ENCODE assay signal across 8 cellular contexts in genomic region chr7:31192996-31193395, GRCh38.
DNase-seq lines count a peak whose midpoint lies in the region; ATAC-seq and TF ChIP-seq lines count a peak whose summit lies in the region.

No MANE protein-coding gene starts in this region.

- H3K4me3 ChIP-seq in DOHH2 (ENCODE audit: low read length) = no peak overlapping the region

- H3K27ac Mint-ChIP-seq in nephron = no peak overlapping the region

- no peaks in the 10 kb centered on the region for H4K20me1 ChIP-seq in DOHH2 (ENCODE audit: control insufficient read depth, insufficient read depth, low read depth, low read length)

- DNase-seq in HuH-7.5 (ENCODE audit: low spot score) (peak; percentile 52), RPMI8226 (peak; percentile 52), activated gamma-delta T cell treated with Interleukin-2 at 50 U/mL for 16 hours (no peak)

- H3K9me2 ChIP-seq in DOHH2 (replicated peaks; ENCODE audit: control insufficient read depth, low read length) = no peaks in the 10 kb centered on the region

- no peaks in the 10 kb centered on the region for H3K4me1 ChIP-seq in DOHH2 (ENCODE audit: control insufficient read depth, low read length)

- no peak overlapping the region for H3K27ac ChIP-seq in DOHH2 (ENCODE audit: low read depth, low read length)

- no peaks in the 10 kb centered on the region for H3K36me3 Mint-ChIP-seq in nephron (ENCODE audit: low read depth)

- TF ChIP-seq CTCF in DOHH2 (IDR thresholded peaks at IDR 0.05; ENCODE audit: low read depth, low read length, poor library complexity, severe bottlenecking) = peak; percentile 63
- peak; percentile 81 to 90 (median 84) for TF ChIP-seq CTCF in nephron (IDR thresholded peaks at IDR 0.05; ENCODE audit: unreplicated experiment in 3 of 3)

- H3K27me3 ChIP-seq in DOHH2 (ENCODE audit: control insufficient read depth, low read length) = no peaks in the 10 kb centered on the region

- H3K27me3 Mint-ChIP-seq in nephron (ENCODE audit: low read depth) = peaks cover 10% of the 10 kb centered on the region

- peaks cover 2% of the 10 kb centered on the region; the same call in 1 of the 2 replicates for H3K9me3 ChIP-seq in DOHH2 (ENCODE audit: control insufficient read depth, insufficient read depth, low read length)

- H3K9me3 Mint-ChIP-seq in nephron = peaks cover 8% of the 10 kb centered on the region

- no peaks in the 10 kb centered on the region for H3K36me3 ChIP-seq in DOHH2 (ENCODE audit: control insufficient read depth, low read length)

- peak; percentile 52 for ATAC-seq in esophagus mucosa
- no peak for ATAC-seq in HG03175 (IDR thresholded peaks at IDR 0.05; ENCODE audit: unreplicated experiment)
- ATAC-seq in HG03469 (IDR thresholded peaks at IDR 0.05; ENCODE audit: unreplicated experiment) = no peak

- no peaks in the 10 kb centered on the region for H3F3A ChIP-seq in DOHH2 (ENCODE audit: control insufficient read depth, insufficient read depth)

- H3K79me2 ChIP-seq in DOHH2 (ENCODE audit: control insufficient read depth, low read length) = no peaks in the 10 kb centered on the region

- H3K4me3 Mint-ChIP-seq in nephron = peak overlapping the region in 1 of 3 experiments; percentile 26

- no peak overlapping the region for H3K4me2 ChIP-seq in DOHH2 (ENCODE audit: low read length)

- peaks cover 3% of the 10 kb centered on the region for H3K4me1 Mint-ChIP-seq in nephron
